In genomic region chr1:37692078-37692833, GRCh38 we compare ENCODE assay signal across 8 cellular contexts. TPM values are rescaled to one million over a fixed set of nuclear protein-coding genes. Genes with fewer than 3 reads are reported as not detected.
DNase-seq lines count a peak whose midpoint lies in the region; ATAC-seq, FAIRE-seq and TF ChIP-seq lines count a peak whose summit lies in the region.

CDCA8 (plus strand) TSS chr1:37692516; CDS start chr1:37692691, 175 bp downstream.

- peak; percentile 81 for TF ChIP-seq POLR2A in GM12891 (IDR thresholded peaks at IDR 0.05; ENCODE audit: low read depth, low read length)

- H3K4me2 ChIP-seq in trophoblast cell (ENCODE audit: low read length): peak within 1 kb of the TSS; percentile 90

- H2BK5ac ChIP-seq in trophoblast cell (ENCODE audit: low read depth, low read length, poor library complexity): peak within 1 kb of the TSS; percentile 19

- peak; percentile 74 for ATAC-seq in HG02840 (IDR thresholded peaks at IDR 0.05; ENCODE audit: low FRiP score, unreplicated experiment)

- H2BK120ac ChIP-seq in trophoblast cell (ENCODE audit: insufficient read depth, low read length, poor library complexity): peak within 1 kb of the TSS; percentile 35

- H4K12ac ChIP-seq in trophoblast cell (ENCODE audit: low read depth, low read length): peak within 1 kb of the TSS; percentile 61

- H3K36me3 Mint-ChIP-seq in type B pancreatic cell: peaks cover 9% of the 10 kb centered on the region

- no CpG with 5 or more reads among the region's 54 CpGs for WGBS in trophoblast cell (ENCODE audit: extremely low coverage, insufficient coverage, insufficient read length)

- FAIRE-seq in GM12891 (lab: Jason Lieb, UNC): peak; percentile 97

- H3K9me3 ChIP-seq in adipocyte (ENCODE audit: control insufficient read depth, low read length) (no peaks in the 10 kb centered on the region), cardiac muscle cell (ENCODE audit: low read depth) (no peaks in the 10 kb centered on the region), trophoblast cell (ENCODE audit: insufficient read depth, low read depth, low read length) (peaks cover 2% of the 10 kb centered on the region)

- H3K23ac ChIP-seq in trophoblast cell (ENCODE audit: low read length): no peak within 1 kb of the TSS

- H3K4me1 ChIP-seq in adipocyte (ENCODE audit: control insufficient read depth, insufficient read depth, low read length): peaks cover 23% of the 10 kb centered on the region
- H3K4me1 ChIP-seq in cardiac muscle cell (ENCODE audit: low read depth): peaks cover 14% of the 10 kb centered on the region
- peaks cover 12 to 15% of the 10 kb centered on the region in 2 experiments for H3K4me1 ChIP-seq in trophoblast cell (ENCODE audit: control insufficient read depth in 1 of 2, insufficient read depth in 2 of 2, low read length in 2 of 2)

- H3K14ac ChIP-seq in trophoblast cell (ENCODE audit: low read length): peak within 1 kb of the TSS; percentile 59

- H3K27me3 Mint-ChIP-seq in type B pancreatic cell: no peaks in the 10 kb centered on the region

- H4K8ac ChIP-seq in trophoblast cell (ENCODE audit: low read depth, low read length): peak within 1 kb of the TSS; percentile 88

- H3K4me3 ChIP-seq in adipocyte (ENCODE audit: low read length) (peak within 1 kb of the TSS; percentile 99), cardiac muscle cell (peak within 1 kb of the TSS; percentile 83), trophoblast cell (ENCODE audit: low read depth, low read length) (peak within 1 kb of the TSS; percentile 100)

- H3K4me1 Mint-ChIP-seq in type B pancreatic cell (ENCODE audit: unreplicated experiment): peaks cover 19% of the 10 kb centered on the region

- H3K27ac ChIP-seq in cardiac muscle cell (peak within 1 kb of the TSS; percentile 83), trophoblast cell (ENCODE audit: low read depth, low read length) (peak within 1 kb of the TSS; percentile 38)

- H3K9me3 Mint-ChIP-seq in type B pancreatic cell: no peaks in the 10 kb centered on the region

- H3K18ac ChIP-seq in trophoblast cell (ENCODE audit: low read length): peak within 1 kb of the TSS; percentile 48

- peaks cover 10% of the 10 kb centered on the region for H3K79me2 ChIP-seq in trophoblast cell (ENCODE audit: control insufficient read depth, insufficient read depth, low read length, poor library complexity)

- peak within 1 kb of the TSS; percentile 97 for H3K27ac Mint-ChIP-seq in type B pancreatic cell

- H3K27me3 ChIP-seq in adipocyte (replicated peaks; ENCODE audit: control insufficient read depth, insufficient read depth, low read length): no peaks in the 10 kb centered on the region
- no peaks in the 10 kb centered on the region for H3K27me3 ChIP-seq in cardiac muscle cell
- no peaks in the 10 kb centered on the region for H3K27me3 ChIP-seq in trophoblast cell (ENCODE audit: insufficient read depth, low read length)

- H4K91ac ChIP-seq in trophoblast cell (ENCODE audit: low read depth, low read length): peak within 1 kb of the TSS; percentile 73

- peak within 1 kb of the TSS; percentile 94 for H3K4me3 Mint-ChIP-seq in type B pancreatic cell

- H2AFZ ChIP-seq in trophoblast cell (ENCODE audit: insufficient read depth, low read length, poor library complexity): peak within 1 kb of the TSS; percentile 89

- peak; percentile 95 for DNase-seq in GM12891 (ENCODE audit: insufficient read length, low spot score)
- peak; percentile 97 for DNase-seq in NCI-H1436 (lab: John Stamatoyannopoulos, UW)
- DNase-seq in T follicular helper cell (ENCODE audit: low read depth): peak; percentile 98
- DNase-seq in adipocyte (ENCODE audit: low read depth): peak; percentile 99
- DNase-seq in cardiac muscle cell (ENCODE audit: low read depth in 1 of 2, low spot score in 1 of 2): peak; percentile 98 to 99
- peak; percentile 97 to 98 for DNase-seq in trophoblast cell
- DNase-seq in type B pancreatic cell (ENCODE audit: extremely low spot score, unreplicated experiment): peak; percentile 99

- peaks cover 8% of the 10 kb centered on the region for H3K79me1 ChIP-seq in trophoblast cell (ENCODE audit: low read length)

- peak within 1 kb of the TSS; percentile 62 for H3K4ac ChIP-seq in trophoblast cell (ENCODE audit: low read depth, low read length)

- H2BK12ac ChIP-seq in trophoblast cell (ENCODE audit: low read length): no peak within 1 kb of the TSS

- TF ChIP-seq CTCF in cardiac muscle cell (IDR thresholded peaks at IDR 0.05; ENCODE audit: low read depth, low read length): peak; percentile 70
- TF ChIP-seq CTCF in type B pancreatic cell (conservative IDR thresholded peaks at IDR 0.05): peak; percentile 76

- peak within 1 kb of the TSS; percentile 18 for H2AK5ac ChIP-seq in trophoblast cell (ENCODE audit: low read length)

- H3K9ac ChIP-seq in adipocyte (ENCODE audit: low read length) (peak within 1 kb of the TSS; percentile 97), trophoblast cell (ENCODE audit: low read length) (peak within 1 kb of the TSS; percentile 91)

- no peaks in the 10 kb centered on the region for H3K36me3 ChIP-seq in adipocyte (ENCODE audit: control insufficient read depth, insufficient read depth, low read length, severe bottlenecking)
- peaks cover 6% of the 10 kb centered on the region for H3K36me3 ChIP-seq in cardiac muscle cell
- peaks cover 2 to 16% of the 10 kb centered on the region in 2 experiments for H3K36me3 ChIP-seq in trophoblast cell (ENCODE audit: control insufficient read depth in 1 of 2, insufficient read depth in 2 of 2, low read length in 2 of 2)

TF ChIP-seq in GM12891, 5 proteins besides CTCF, POLR2A, EP300 and RAD21:
- TF ChIP-seq SPI1 (IDR thresholded peaks at IDR 0.05; ENCODE audit: low read depth, low read length) (no peak), TAF1 (IDR thresholded peaks at IDR 0.05; ENCODE audit: low read depth, low read length) (peak; percentile 46; the same call in 1 of the 2 replicates), PAX5 (IDR thresholded peaks at IDR 0.05; ENCODE audit: insufficient read depth, low read length, severe bottlenecking) (no peak), POU2F2 (IDR thresholded peaks at IDR 0.05; ENCODE audit: low read depth, low read length) (peak; percentile 58; the same call in 1 of the 2 replicates), POLR2AphosphoS5 (IDR thresholded peaks at IDR 0.05; ENCODE audit: low read depth, low read length) (peak; percentile 83; the same call in 1 of the 2 replicates)

RNA-seq across cellular contexts. Expression of gene CDCA8, which starts in this region (rescaled TPM):
- 31.0 TPM for polyA plus RNA-seq in GM12891 (2012; ENCODE audit: low read depth, missing spikeins)
- total RNA-seq in cardiac muscle cell (4.4 and 30.8 TPM in 2 replicates), type B pancreatic cell (ENCODE audit: low replicate concordance) (13.3 and 35.1 TPM in 2 replicates)
- polyA plus RNA-seq in cardiac muscle cell: 7.0 and 41.8 TPM in 2 replicates
- polyA plus RNA-seq in trophoblast cell (2013): 32.7 and 35.1 TPM in 2 replicates

Comparison
In these comparisons a context has a peak if more than half of its experiments do, and no peak if none do; other contexts are left out.
1. Peak in every context shown above with its lines: DNase-seq, ATAC-seq, H3K4me3 ChIP-seq and H3K27ac ChIP-seq.